20 cellular contexts compared by ENCODE assay signal in the genomic region with DNA sequence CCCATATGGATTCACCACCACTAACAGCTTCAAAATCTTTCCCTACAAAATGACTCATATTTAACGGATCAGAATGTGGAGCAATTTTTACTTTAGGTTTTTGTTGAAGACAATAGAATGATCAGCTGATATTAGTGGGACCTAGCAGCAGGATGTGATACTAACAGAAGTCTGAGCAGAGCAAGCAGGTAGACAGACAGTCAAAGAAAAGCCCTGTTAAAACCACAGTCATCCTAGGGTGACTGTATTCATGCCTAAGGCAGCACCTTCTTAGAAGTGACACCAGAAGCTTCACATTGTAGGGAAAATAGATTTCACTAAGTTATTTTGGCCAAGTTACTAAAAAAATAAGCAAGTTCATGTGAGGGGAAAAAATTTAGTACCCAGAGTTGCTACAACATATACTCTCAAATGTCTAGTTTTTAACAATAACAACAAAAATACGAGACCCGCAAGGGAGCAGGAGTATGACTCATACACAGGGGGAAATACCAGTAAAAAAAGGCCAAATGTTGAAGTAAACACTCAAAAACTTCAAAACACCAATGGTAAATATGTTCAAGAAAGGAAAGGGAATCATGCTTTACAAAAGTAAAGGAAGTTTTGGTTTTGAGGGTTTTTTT.
"Had no signal": no experiment of that assay in that cellular context is flagged by ENCODE, and none has a peak within 500 bp of the region (broad histone marks: within the 10 kb centered on the region; RNA-seq: fewer than 3 reads in every experiment).

No MANE protein-coding gene starts in this region.

- FAIRE-seq: endothelial cell of umbilical vein, islet of Langerhans had no signal

- H3K27me3 Mint-ChIP-seq: activated CD4-positive, alpha-beta T cell treated with anti-CD3 and anti-CD28 coated beads, Interleukin-2, amount 10 ng/mL, durations not matched to agents 24 days and 14 days; activated CD8-positive, alpha-beta T cell treated with anti-CD3 and anti-CD28 coated beads for 36 hours; activated naive CD4-positive, alpha-beta T cell treated with anti-CD3 and anti-CD28 coated beads, Interleukin-2, amount 10 ng/mL, durations not matched to agents 7 days and 5 days; activated naive CD8-positive, alpha-beta T cell treated with anti-CD3 and anti-CD28 coated beads, Interleukin-2, amount 50 U/mL, for 24 hours; activated T-cell treated with anti-CD3 and anti-CD28 coated beads, Interleukin-2, amount 50 U/mL, for 24 hours had no signal

- H3K27ac ChIP-seq: ascending aorta, esophagus muscularis mucosa, lower lobe of right lung, tibial nerve, vagina had no signal

- H3K36me3 Mint-ChIP-seq: activated naive CD4-positive, alpha-beta T cell treated with anti-CD3 and anti-CD28 coated beads, Interleukin-2, amount 10 ng/mL, durations not matched to agents 7 days and 5 days had no signal

- H3K36me3 ChIP-seq: ascending aorta, esophagus muscularis mucosa, lower lobe of right lung, tibial nerve, vagina had no signal

- H3K4me1 ChIP-seq: ascending aorta, esophagus muscularis mucosa, lower lobe of right lung, vagina had no signal

- DNase-seq: activated CD4-positive, alpha-beta T cell treated with anti-CD3 and anti-CD28 coated beads, Interleukin-2, amount 10 ng/mL, durations not matched to agents 24 days and 14 days; activated CD8-positive, alpha-beta T cell treated with anti-CD3 and anti-CD28 coated beads for 36 hours; activated naive CD4-positive, alpha-beta T cell treated with anti-CD3 and anti-CD28 coated beads, Interleukin-2, amount 10 ng/mL, durations not matched to agents 7 days and 5 days; activated naive CD8-positive, alpha-beta T cell treated with anti-CD3 and anti-CD28 coated beads, Interleukin-2, amount 50 U/mL, for 24 hours; activated T-cell treated with anti-CD3 and anti-CD28 coated beads, Interleukin-2, amount 50 U/mL, for 24 hours; effector CD4-positive, alpha-beta T cell; foreskin fibroblast; hippocampal formation; lower lobe of right lung; retina; stimulated activated CD4-positive, alpha-beta T cell treated with anti-CD3 and anti-CD28 coated beads, Interleukin-12 subunit alpha, Interleukin-12 subunit beta, amount 100 ng/mL, for 4 hours; stimulated activated CD4-positive, alpha-beta T cell treated with anti-CD3 and anti-CD28 coated beads, Interleukin-1b, Interleukin-23, amount 100 ng/mL, for 48 hours; stimulated activated CD8-positive, alpha-beta memory T cell treated with anti-CD3 and anti-CD28 coated beads, Interleukin-4, amount 100 ng/mL, for 48 hours; stimulated activated naive CD8-positive, alpha-beta T cell treated with anti-CD3 and anti-CD28 coated beads, Interleukin-15, Interleukin-2, amounts not matched to agents 100 U/mL and 50 U/mL, for 24 hours had no signal

- H3K27ac Mint-ChIP-seq: activated CD4-positive, alpha-beta T cell treated with anti-CD3 and anti-CD28 coated beads, Interleukin-2, amount 10 ng/mL, durations not matched to agents 24 days and 14 days; activated CD8-positive, alpha-beta T cell treated with anti-CD3 and anti-CD28 coated beads for 36 hours; activated naive CD4-positive, alpha-beta T cell treated with anti-CD3 and anti-CD28 coated beads, Interleukin-2, amount 10 ng/mL, durations not matched to agents 7 days and 5 days; activated naive CD8-positive, alpha-beta T cell treated with anti-CD3 and anti-CD28 coated beads, Interleukin-2, amount 50 U/mL, for 24 hours; activated T-cell treated with anti-CD3 and anti-CD28 coated beads, Interleukin-2, amount 50 U/mL, for 24 hours had no signal

- ATAC-seq: activated CD8-positive, alpha-beta T cell treated with anti-CD3 and anti-CD28 coated beads for 36 hours; activated naive CD8-positive, alpha-beta T cell treated with anti-CD3 and anti-CD28 coated beads, Interleukin-2, amount 50 U/mL, for 24 hours; lower lobe of right lung; stimulated activated naive CD8-positive, alpha-beta T cell treated with anti-CD3 and anti-CD28 coated beads, Interleukin-15, Interleukin-2, amounts not matched to agents 100 U/mL and 50 U/mL, for 24 hours had no signal

- H3K9me3 ChIP-seq: ascending aorta, esophagus muscularis mucosa, tibial nerve, vagina had no signal

- H3K27me3 ChIP-seq: ascending aorta, esophagus muscularis mucosa, tibial nerve, vagina had no signal

- H3K4me1 Mint-ChIP-seq: activated CD4-positive, alpha-beta T cell treated with anti-CD3 and anti-CD28 coated beads, Interleukin-2, amount 10 ng/mL, durations not matched to agents 24 days and 14 days; activated naive CD4-positive, alpha-beta T cell treated with anti-CD3 and anti-CD28 coated beads, Interleukin-2, amount 10 ng/mL, durations not matched to agents 7 days and 5 days; activated naive CD8-positive, alpha-beta T cell treated with anti-CD3 and anti-CD28 coated beads, Interleukin-2, amount 50 U/mL, for 24 hours had no signal

- H3K4me3 Mint-ChIP-seq: activated CD4-positive, alpha-beta T cell treated with anti-CD3 and anti-CD28 coated beads, Interleukin-2, amount 10 ng/mL, durations not matched to agents 24 days and 14 days; activated CD8-positive, alpha-beta T cell treated with anti-CD3 and anti-CD28 coated beads for 36 hours; activated naive CD4-positive, alpha-beta T cell treated with anti-CD3 and anti-CD28 coated beads, Interleukin-2, amount 10 ng/mL, durations not matched to agents 7 days and 5 days; activated naive CD8-positive, alpha-beta T cell treated with anti-CD3 and anti-CD28 coated beads, Interleukin-2, amount 50 U/mL, for 24 hours; activated T-cell treated with anti-CD3 and anti-CD28 coated beads, Interleukin-2, amount 50 U/mL, for 24 hours had no signal

- H3K4me3 ChIP-seq: ascending aorta, esophagus muscularis mucosa, lower lobe of right lung, tibial nerve, vagina had no signal
